21 cellular contexts compared by ENCODE assay signal in genomic region chr3:105899528-105899927, GRCh38. TPM values are rescaled to one million over a fixed set of nuclear protein-coding genes. Genes with fewer than 3 reads are reported as not detected.
A peak's percentile ranks its signal among the peaks of the same experiment; 100 is the strongest.
DNase-seq lines count a peak whose midpoint lies in the region; ATAC-seq and TF ChIP-seq lines count a peak whose summit lies in the region.
"Had no signal": no experiment of that assay in that cellular context is flagged by ENCODE, and none has a peak within 500 bp of the region (broad histone marks: within the 10 kb centered on the region; RNA-seq: fewer than 3 reads in every experiment).

No MANE protein-coding gene starts in this region.

- TF ChIP-seq CTCF in chondrocyte (IDR thresholded peaks at IDR 0.05): no peak
- TF ChIP-seq CTCF in kidney epithelial cell (IDR thresholded peaks at IDR 0.05; ENCODE audit: insufficient read depth, low read length, poor library complexity, severe bottlenecking): no peak
- TF ChIP-seq CTCF in mesothelial cell of epicardium (IDR thresholded peaks at IDR 0.05; ENCODE audit: unreplicated experiment): no peak

- no peak overlapping the region for H3K4me3 ChIP-seq in kidney epithelial cell (ENCODE audit: low read depth, low read length)
- H3K4me3 ChIP-seq: esophagus squamous epithelium, spleen, stomach had no signal

- H3K27me3 Mint-ChIP-seq in chondrocyte (ENCODE audit: low read depth) (no peaks in the 10 kb centered on the region), mesothelial cell of epicardium (ENCODE audit: low read depth) (no peaks in the 10 kb centered on the region)
- no peaks in the 10 kb centered on the region for H3K27me3 Mint-ChIP-seq in activated T-cell treated with anti-CD3 and anti-CD28 coated beads, Interleukin-2, amount 50 U/mL, for 24 hours
- H3K27me3 Mint-ChIP-seq: activated naive CD8-positive, alpha-beta T cell treated with anti-CD3 and anti-CD28 coated beads, Interleukin-2, amount 50 U/mL, for 24 hours had no signal

- H3K4me3 Mint-ChIP-seq in chondrocyte (ENCODE audit: unreplicated experiment): no peak overlapping the region
- no peak overlapping the region for H3K4me3 Mint-ChIP-seq in activated T-cell treated with anti-CD3 and anti-CD28 coated beads, Interleukin-2, amount 50 U/mL, for 24 hours
- H3K4me3 Mint-ChIP-seq in mesothelial cell of epicardium: no peak overlapping the region
- H3K4me3 Mint-ChIP-seq: activated naive CD8-positive, alpha-beta T cell treated with anti-CD3 and anti-CD28 coated beads, Interleukin-2, amount 50 U/mL, for 24 hours had no signal

- peak; percentile 54 for DNase-seq in AG08395 (ENCODE audit: low spot score)
- DNase-seq in LHCN-M2 (ENCODE audit: low read depth): peak; percentile 41
- no peak for DNase-seq in chondrocyte (ENCODE audit: low spot score)
- DNase-seq in kidney epithelial cell (ENCODE audit: low read depth): peak; percentile 16
- DNase-seq in activated T-cell treated with anti-CD3 and anti-CD28 coated beads, Interleukin-2, amount 50 U/mL, for 24 hours: no peak
- DNase-seq in mesothelial cell of epicardium (ENCODE audit: low spot score in 2 of 2, unreplicated experiment in 2 of 2): no peak
- DNase-seq: activated CD4-positive, alpha-beta T cell treated with anti-CD3 and anti-CD28 coated beads for 4 hours; activated naive CD8-positive, alpha-beta T cell treated with anti-CD3 and anti-CD28 coated beads, Interleukin-2, amount 50 U/mL, for 24 hours; BE2C; cortex of kidney; DMS79; esophagus squamous epithelium; midbrain; NCI-H1930; NCI-H69; Right ventricle myocardium superior; spleen; stomach; T-helper 9 cell had no signal

- H3K36me3 Mint-ChIP-seq in chondrocyte (ENCODE audit: low read depth) (no peaks in the 10 kb centered on the region), mesothelial cell of epicardium (no peaks in the 10 kb centered on the region)
- no peaks in the 10 kb centered on the region for H3K36me3 Mint-ChIP-seq in activated T-cell treated with anti-CD3 and anti-CD28 coated beads, Interleukin-2, amount 50 U/mL, for 24 hours (ENCODE audit: low read depth)

- H3K9me3 Mint-ChIP-seq in chondrocyte (ENCODE audit: low read depth) (no peaks in the 10 kb centered on the region), mesothelial cell of epicardium (peaks cover 7% of the 10 kb centered on the region)
- no peaks in the 10 kb centered on the region for H3K9me3 Mint-ChIP-seq in activated T-cell treated with anti-CD3 and anti-CD28 coated beads, Interleukin-2, amount 50 U/mL, for 24 hours

- no peak for ATAC-seq in GM21529 (IDR thresholded peaks at IDR 0.05; ENCODE audit: unreplicated experiment)
- no peak for ATAC-seq in HG03095 (IDR thresholded peaks at IDR 0.05; ENCODE audit: unreplicated experiment)
- ATAC-seq: activated naive CD8-positive, alpha-beta T cell treated with anti-CD3 and anti-CD28 coated beads, Interleukin-2, amount 50 U/mL, for 24 hours had no signal

- H3K27me3 ChIP-seq in kidney epithelial cell (ENCODE audit: control insufficient read depth, insufficient read depth, low read length): no peaks in the 10 kb centered on the region
- H3K27me3 ChIP-seq: BE2C, esophagus squamous epithelium, spleen, stomach had no signal

- H3K4me1 Mint-ChIP-seq in chondrocyte (ENCODE audit: low read depth) (peaks cover 19% of the 10 kb centered on the region), mesothelial cell of epicardium (no peaks in the 10 kb centered on the region)
- H3K4me1 Mint-ChIP-seq in activated T-cell treated with anti-CD3 and anti-CD28 coated beads, Interleukin-2, amount 50 U/mL, for 24 hours (ENCODE audit: low read depth): no peaks in the 10 kb centered on the region
- H3K4me1 Mint-ChIP-seq: activated naive CD8-positive, alpha-beta T cell treated with anti-CD3 and anti-CD28 coated beads, Interleukin-2, amount 50 U/mL, for 24 hours had no signal

- no peaks in the 10 kb centered on the region for H3K36me3 ChIP-seq in kidney epithelial cell (ENCODE audit: control insufficient read depth, insufficient read depth, low read length)
- H3K36me3 ChIP-seq: BE2C, esophagus squamous epithelium, spleen, stomach had no signal

- peak overlapping the region; percentile 80 for H3K27ac Mint-ChIP-seq in chondrocyte (ENCODE audit: unreplicated experiment)
- H3K27ac Mint-ChIP-seq in activated T-cell treated with anti-CD3 and anti-CD28 coated beads, Interleukin-2, amount 50 U/mL, for 24 hours: no peak overlapping the region
- no peak overlapping the region for H3K27ac Mint-ChIP-seq in mesothelial cell of epicardium
- H3K27ac Mint-ChIP-seq: activated naive CD8-positive, alpha-beta T cell treated with anti-CD3 and anti-CD28 coated beads, Interleukin-2, amount 50 U/mL, for 24 hours had no signal

RNA-seq across cellular contexts. Expression of gene CBLB, which starts 30.7 kb away (rescaled TPM):
- total RNA-seq in LHCN-M2 (2014; rRNA removed) (13.9 and 15.7 TPM in 2 replicates), chondrocyte (25.0 to 28.0 TPM (median 26.9 TPM) in 3 replicates), kidney epithelial cell (15.1 and 27.2 TPM in 2 replicates), mesothelial cell of epicardium (101 to 116 TPM (median 108 TPM) in 3 replicates)
- polyA plus RNA-seq in LHCN-M2 (2012): 8.2 TPM

Comparison
In these comparisons a context has a peak if more than half of its experiments do, and no peak if none do; other contexts are left out.
1. DNase-seq: peak in AG08395 (single experiment), LHCN-M2 (single experiment) and kidney epithelial cell (single experiment); none in chondrocyte (single experiment), activated T-cell treated with anti-CD3 and anti-CD28 coated beads, Interleukin-2, amount 50 U/mL, for 24 hours (single experiment) and mesothelial cell of epicardium (0 of 2).